Comparison of ENCODE assay signal across 30 cellular contexts in genomic region chr10:58382489-58382995, GRCh38.
"Had no signal": no experiment of that assay in that cellular context is flagged by ENCODE, and none has a peak within 500 bp of the region (broad histone marks: within the 10 kb centered on the region; RNA-seq: fewer than 3 reads in every experiment).

No MANE protein-coding gene starts in this region.

- H3K27ac Mint-ChIP-seq: activated CD4-positive, alpha-beta memory T cell treated with anti-CD3 and anti-CD28 coated beads, Interleukin-2, amount 10 ng/mL, durations not matched to agents 7 days and 5 days; activated naive CD4-positive, alpha-beta T cell treated with anti-CD3 and anti-CD28 coated beads, Interleukin-2, amount 10 ng/mL, durations not matched to agents 7 days and 5 days; activated naive CD8-positive, alpha-beta T cell treated with anti-CD3 and anti-CD28 coated beads, Interleukin-2, amount 10 ng/mL, durations not matched to agents 7 days and 5 days; activated T-helper 1 cell treated with anti-CD3 and anti-CD28 coated beads, Interleukin-12 subunit alpha, Interleukin-12 subunit beta, Interleukin-2, Interleukin-4 antibody, amounts not matched to agents 30 ng/mL and 10 ng/mL and 1 ng/mL, durations not matched to agents 14 hours and 24 hours and 36 hours; activated T-helper 2 cell treated with anti-CD3 and anti-CD28 coated beads, Interferon-gamma antibody, Interleukin-2, Interleukin-4, amounts not matched to agents 10 μg/mL and 5 μg/mL and 100 μg/mL, durations not matched to agents 14 hours and 24 hours and 36 hours; endodermal cell had no signal

- ATAC-seq: activated naive CD4-positive, alpha-beta T cell treated with anti-CD3 and anti-CD28 coated beads, Interleukin-2, amount 50 U/mL, for 72 hours; foreskin keratinocyte; gastrocnemius medialis; heart left ventricle had no signal

- H3K9me3 Mint-ChIP-seq: activated CD4-positive, alpha-beta memory T cell treated with anti-CD3 and anti-CD28 coated beads, Interleukin-2, amount 10 ng/mL, durations not matched to agents 7 days and 5 days; activated CD4-positive, alpha-beta T cell treated with anti-CD3 and anti-CD28 coated beads, Interleukin-2, amount 10 ng/mL, durations not matched to agents 7 days and 5 days; activated naive CD4-positive, alpha-beta T cell treated with anti-CD3 and anti-CD28 coated beads, Interleukin-2, amount 10 ng/mL, durations not matched to agents 7 days and 5 days; activated naive CD4-positive, alpha-beta T cell treated with anti-CD3 and anti-CD28 coated beads, Interleukin-2, amount 50 U/mL, for 72 hours; activated naive CD8-positive, alpha-beta T cell treated with anti-CD3 and anti-CD28 coated beads, Interleukin-2, amount 10 ng/mL, durations not matched to agents 7 days and 5 days; activated T-helper 1 cell treated with anti-CD3 and anti-CD28 coated beads, Interleukin-12 subunit alpha, Interleukin-12 subunit beta, Interleukin-2, Interleukin-4 antibody, amounts not matched to agents 30 ng/mL and 10 ng/mL and 1 ng/mL, durations not matched to agents 14 hours and 24 hours and 36 hours; activated T-helper 2 cell treated with anti-CD3 and anti-CD28 coated beads, Interferon-gamma antibody, Interleukin-2, Interleukin-4, amounts not matched to agents 10 μg/mL and 5 μg/mL and 100 μg/mL, durations not matched to agents 14 hours and 24 hours and 36 hours; endodermal cell had no signal

- H3K9me3 ChIP-seq: ascending aorta, breast epithelium, colonic mucosa, esophagus muscularis mucosa, gastrocnemius medialis, heart left ventricle had no signal

- DNase-seq: activated CD4-positive, alpha-beta memory T cell treated with anti-CD3 and anti-CD28 coated beads, Interleukin-2, amount 10 ng/mL, durations not matched to agents 7 days and 5 days; activated CD4-positive, alpha-beta T cell treated with anti-CD3 and anti-CD28 coated beads for 1 hour; activated CD4-positive, alpha-beta T cell treated with anti-CD3 and anti-CD28 coated beads for 4 hours; activated CD4-positive, alpha-beta T cell treated with anti-CD3 and anti-CD28 coated beads, Interleukin-2, amount 10 ng/mL, durations not matched to agents 7 days and 5 days; activated CD4-positive, alpha-beta T cell treated with anti-CD3 and anti-CD28 coated beads, Interleukin-2, amount 50 U/mL, for 4 hours; activated CD8-positive, alpha-beta memory T cell treated with anti-CD3 and anti-CD28 coated beads for 24 hours; activated effector memory CD4-positive, alpha-beta T cell treated with anti-CD3 and anti-CD28 coated beads, Interleukin-2, amount 50 U/mL, for 16 hours; activated naive CD4-positive, alpha-beta T cell; activated naive CD4-positive, alpha-beta T cell treated with anti-CD3 and anti-CD28 coated beads, Interleukin-2, amount 10 ng/mL, durations not matched to agents 7 days and 5 days; activated naive CD8-positive, alpha-beta T cell treated with anti-CD3 and anti-CD28 coated beads, Interleukin-2, amount 10 ng/mL, durations not matched to agents 7 days and 5 days; activated T-cell treated with anti-CD3 and anti-CD28 coated beads, Interleukin-2, amount 50 U/mL, for 1 hour; activated T-cell treated with anti-CD3 and anti-CD28 coated beads, Interleukin-2, amount 50 U/mL, for 48 hours; central memory CD4-positive, alpha-beta T cell; cerebellar nuclear complex; colonic mucosa; effector memory CD4-positive, alpha-beta T cell; endodermal cell; foreskin keratinocyte; gastrocnemius medialis; glutamatergic neuron; heart left ventricle; T-helper 1 cell; T-helper 2 cell had no signal

- H3K27me3 ChIP-seq: ascending aorta, breast epithelium, cardiac muscle cell, colonic mucosa, esophagus muscularis mucosa, foreskin keratinocyte, gastrocnemius medialis, heart left ventricle had no signal

- H3K36me3 ChIP-seq: ascending aorta, breast epithelium, colonic mucosa, gastrocnemius medialis had no signal

- H3K27ac ChIP-seq: ascending aorta, breast epithelium, cardiac muscle cell, colonic mucosa, esophagus muscularis mucosa, foreskin keratinocyte, heart left ventricle had no signal

- H3K27me3 Mint-ChIP-seq: activated CD4-positive, alpha-beta memory T cell treated with anti-CD3 and anti-CD28 coated beads, Interleukin-2, amount 10 ng/mL, durations not matched to agents 7 days and 5 days; activated naive CD4-positive, alpha-beta T cell treated with anti-CD3 and anti-CD28 coated beads, Interleukin-2, amount 10 ng/mL, durations not matched to agents 7 days and 5 days; activated naive CD8-positive, alpha-beta T cell treated with anti-CD3 and anti-CD28 coated beads, Interleukin-2, amount 10 ng/mL, durations not matched to agents 7 days and 5 days had no signal

- H3K4me3 Mint-ChIP-seq: activated CD4-positive, alpha-beta memory T cell treated with anti-CD3 and anti-CD28 coated beads, Interleukin-2, amount 10 ng/mL, durations not matched to agents 7 days and 5 days; activated CD4-positive, alpha-beta T cell treated with anti-CD3 and anti-CD28 coated beads, Interleukin-2, amount 10 ng/mL, durations not matched to agents 7 days and 5 days; activated naive CD4-positive, alpha-beta T cell treated with anti-CD3 and anti-CD28 coated beads, Interleukin-2, amount 10 ng/mL, durations not matched to agents 7 days and 5 days; activated naive CD8-positive, alpha-beta T cell treated with anti-CD3 and anti-CD28 coated beads, Interleukin-2, amount 10 ng/mL, durations not matched to agents 7 days and 5 days; activated T-helper 1 cell treated with anti-CD3 and anti-CD28 coated beads, Interleukin-12 subunit alpha, Interleukin-12 subunit beta, Interleukin-2, Interleukin-4 antibody, amounts not matched to agents 30 ng/mL and 10 ng/mL and 1 ng/mL, durations not matched to agents 14 hours and 24 hours and 36 hours; endodermal cell had no signal

- H3K4me3 ChIP-seq: ascending aorta, breast epithelium, cardiac muscle cell, colonic mucosa, esophagus muscularis mucosa, gastrocnemius medialis, heart left ventricle had no signal
